Comparison of ENCODE assay signal across 29 cellular contexts in the genomic region with DNA sequence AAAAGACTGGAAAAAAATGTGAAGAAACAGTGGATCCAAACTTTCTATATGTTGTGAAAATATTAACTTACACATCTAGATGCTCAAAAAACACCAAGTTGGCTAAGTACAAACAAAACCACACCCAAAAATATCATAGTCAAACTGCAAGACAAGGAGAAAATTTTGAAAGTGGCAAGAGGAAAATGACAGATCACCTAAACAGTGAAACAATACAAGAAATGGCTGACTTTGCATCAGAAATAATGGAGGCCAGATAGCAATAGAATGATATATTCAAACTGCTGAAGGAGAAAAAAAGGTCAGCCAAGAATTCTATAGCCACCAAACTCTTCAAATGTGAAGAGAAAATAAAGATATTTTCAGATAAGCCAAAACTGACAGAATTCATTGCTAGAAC.
"Had no signal": no experiment of that assay in that cellular context is flagged by ENCODE, and none has a peak within 500 bp of the region (broad histone marks: within the 10 kb centered on the region; RNA-seq: fewer than 3 reads in every experiment).

No MANE protein-coding gene starts in this region.

- H3K9ac ChIP-seq: neural progenitor cell had no signal

- H3K36me3 ChIP-seq: left ventricle myocardium inferior, neural progenitor cell, neutrophil, ovary, prostate gland, sigmoid colon, tibial nerve, uterus had no signal

- H3K27ac ChIP-seq: left ventricle myocardium inferior, neural progenitor cell, neutrophil, ovary, prostate gland, tibial nerve, uterus had no signal

- H3K36me3 Mint-ChIP-seq: neural progenitor cell, type B pancreatic cell had no signal

- H3K4me1 Mint-ChIP-seq: naive B cell; natural killer cell; nephron progenitor cell; neural progenitor cell; stimulated activated memory B cell treated with anti-CD40 and anti-IgM and Interleukin-4, amounts not matched to agents 10 μg/mL and 1 μg/mL and 100 μg/mL, for 72 hours; stimulated activated naive CD8-positive, alpha-beta T cell treated with anti-CD3 and anti-CD28 coated beads, Interleukin-15, amount 100 ng/mL, for 72 hours had no signal

- H3K27me3 ChIP-seq: neural progenitor cell, neutrophil, ovary, sigmoid colon, tibial nerve, uterus had no signal

- H3K4me2 ChIP-seq: neural progenitor cell, smooth muscle cell had no signal

- H3K9me3 Mint-ChIP-seq: natural killer cell; stimulated activated naive CD8-positive, alpha-beta T cell treated with anti-CD3 and anti-CD28 coated beads, Interleukin-15, amount 100 ng/mL, for 72 hours had no signal

- DNase-seq: hypothalamus; islet precursor cell; left ventricle myocardium inferior; mesendoderm; naive B cell; natural killer cell; nephron progenitor cell; occipital lobe; ovary; retina; right cardiac atrium; sigmoid colon; stimulated activated CD4-positive, alpha-beta T cell treated with anti-CD3 and anti-CD28 coated beads, Interleukin-1b, Interleukin-23, amount 100 ng/mL, for 48 hours; stimulated activated CD4-positive, alpha-beta T cell treated with anti-CD3 and anti-CD28 coated beads, Interleukin-2, amount 100 ng/mL, for 48 hours; stimulated activated CD4-positive, alpha-beta T cell treated with anti-CD3 and anti-CD28 coated beads, Interleukin-4, amount 100 ng/mL, for 4 hours; stimulated activated CD8-positive, alpha-beta memory T cell treated with anti-CD3 and anti-CD28 coated beads, Interleukin-4, amount 100 ng/mL, for 48 hours; stimulated activated naive CD4-positive, alpha-beta T cell treated with Interleukin-2 at 50 U/mL for 16 hours; stimulated activated naive CD8-positive, alpha-beta T cell treated with anti-CD3 and anti-CD28 coated beads, Interleukin-15, amount 100 ng/mL, for 72 hours; substantia nigra; uterus had no signal

- H3K9me3 ChIP-seq: neutrophil, ovary, prostate gland, uterus had no signal

- ATAC-seq: natural killer cell; right cardiac atrium; stimulated activated memory B cell treated with anti-CD40 and anti-IgM and Interleukin-4, amounts not matched to agents 10 μg/mL and 1 μg/mL and 100 μg/mL, for 72 hours; stimulated activated naive CD8-positive, alpha-beta T cell treated with anti-CD3 and anti-CD28 coated beads, Interleukin-15, amount 100 ng/mL, for 72 hours had no signal

- H3K4me3 Mint-ChIP-seq: mesothelial cell of epicardium; naive B cell; natural killer cell; nephron progenitor cell; neural progenitor cell; stimulated activated memory B cell treated with anti-CD40 and anti-IgM and Interleukin-4, amounts not matched to agents 10 μg/mL and 1 μg/mL and 100 μg/mL, for 72 hours; stimulated activated naive CD8-positive, alpha-beta T cell treated with anti-CD3 and anti-CD28 coated beads, Interleukin-15, amount 100 ng/mL, for 72 hours; type B pancreatic cell had no signal

- H3K27ac Mint-ChIP-seq: mesothelial cell of epicardium; naive B cell; natural killer cell; nephron progenitor cell; neural progenitor cell; stimulated activated memory B cell treated with anti-CD40 and anti-IgM and Interleukin-4, amounts not matched to agents 10 μg/mL and 1 μg/mL and 100 μg/mL, for 72 hours; stimulated activated naive CD8-positive, alpha-beta T cell treated with anti-CD3 and anti-CD28 coated beads, Interleukin-15, amount 100 ng/mL, for 72 hours; type B pancreatic cell had no signal

- H2AFZ ChIP-seq: neural progenitor cell had no signal

- H3K4me3 ChIP-seq: left ventricle myocardium inferior, lung, neural progenitor cell, ovary, prostate gland, sigmoid colon, smooth muscle cell, tibial nerve, uterus had no signal

- H3K4me1 ChIP-seq: left ventricle myocardium inferior, neural progenitor cell, prostate gland, uterus had no signal
